ENCODE assay signal across 8 cellular contexts in genomic region chr1:9909222-9910046, GRCh38. TPM values are rescaled to one million over a fixed set of nuclear protein-coding genes. Genes with fewer than 3 reads are reported as not detected.
DNase-seq lines count a peak whose midpoint lies in the region; ATAC-seq and TF ChIP-seq lines count a peak whose summit lies in the region.

No MANE protein-coding gene starts in this region.

- peak overlapping the region; percentile 84 for H3K4me3 ChIP-seq in lower lobe of right lung

- intact Hi-C loops in lower lobe of right lung (cut with DNase I) = no loop called here

- H3K27me3 ChIP-seq in lower lobe of right lung (ENCODE audit: low read depth) = no peaks in the 10 kb centered on the region

- H3K27ac ChIP-seq in caudate nucleus (ENCODE audit: low read depth, low read length) (peak overlapping the region; percentile 36), lower lobe of right lung (peak overlapping the region; percentile 82)

- in situ Hi-C loops in G401 (cut with HindIII; ENCODE audit: low sequenced_read_pairs) = no loop called here

- peak; percentile 0 for ATAC-seq in HG02885 (IDR thresholded peaks at IDR 0.05; ENCODE audit: poor library complexity, unreplicated experiment)
- ATAC-seq in lower lobe of right lung = no peak
- no peak for ATAC-seq in HG02938 (IDR thresholded peaks at IDR 0.05; ENCODE audit: unreplicated experiment)

- no peak for TF ChIP-seq CTCF in lower lobe of right lung (IDR thresholded peaks at IDR 0.05)

- DNase-seq in G401 (ENCODE audit: low spot score) = peak; percentile 37
- peak in 3 of 5 donors; percentile 11 to 21 (median 17) for DNase-seq in T-helper 1 cell
- DNase-seq in caudate nucleus (lab: John Stamatoyannopoulos, UW) = peak in 8 of 61 donors; percentile 14 to 54 (median 38)
- DNase-seq in lower lobe of right lung = peak; percentile 59
- DNase-seq in stimulated activated CD8-positive, alpha-beta memory T cell treated with anti-CD3 and anti-CD28 coated beads, Interleukin-4, amount 100 ng/mL, for 48 hours = peak; percentile 68
- no peak for DNase-seq in SW480 (ENCODE audit: low spot score)

- peaks cover 4% of the 10 kb centered on the region for H3K36me3 ChIP-seq in lower lobe of right lung

- H3K4me1 ChIP-seq in lower lobe of right lung = peaks cover 35% of the 10 kb centered on the region

- H3K9me3 ChIP-seq in lower lobe of right lung = no peaks in the 10 kb centered on the region

RNA-seq across cellular contexts. Expression of gene CTNNBIP1, which starts 0.6 kb away (rescaled TPM):
- 346 and 526 TPM in 2 replicates for total RNA-seq in G401 (2014; rRNA removed; shearing (Covaris generic))
- total RNA-seq in lower lobe of right lung = 35.0 TPM

RNA-seq across cellular contexts. Expression of gene LZIC, which starts 33.8 kb away (rescaled TPM):
- 33.3 and 45.7 TPM in 2 replicates for total RNA-seq in G401 (2014; rRNA removed; shearing (Covaris generic))
- 23.3 TPM for total RNA-seq in lower lobe of right lung

RNA-seq across cellular contexts. Expression of gene NMNAT1, which starts 33.8 kb away (rescaled TPM):
- total RNA-seq in G401 (2014; rRNA removed; shearing (Covaris generic)) = 19.0 and 20.2 TPM in 2 replicates
- total RNA-seq in lower lobe of right lung = 9.2 TPM
